16 cellular contexts compared by ENCODE assay signal in genomic region chr19:35585844-35586243, GRCh38. TPM values are rescaled to one million over a fixed set of nuclear protein-coding genes. Genes with fewer than 3 reads are reported as not detected.
DNase-seq lines count a peak whose midpoint lies in the region; FAIRE-seq and TF ChIP-seq lines count a peak whose summit lies in the region.
"Had no signal": no experiment of that assay in that cellular context is flagged by ENCODE, and none has a peak within 500 bp of the region (broad histone marks: within the 10 kb centered on the region; RNA-seq: fewer than 3 reads in every experiment).

Gene PMIS2, plus strand, starts transcription at chr19:35586173. Its CDS starts 87 bp downstream, at chr19:35586260.

- TF ChIP-seq CTCF in MCF 10A (IDR thresholded peaks at IDR 0.05; ENCODE audit: unreplicated experiment) (no peak), breast epithelium (IDR thresholded peaks at IDR 0.05) (no peak), testis (IDR thresholded peaks at IDR 0.05) (no peak), GM10248 (IDR thresholded peaks at IDR 0.05; ENCODE audit: control extremely low read depth, extremely low read depth, low read depth, missing control alignments) (no peak)

- no peak within 1 kb of the TSS for H3K4me3 Mint-ChIP-seq in MCF 10A (ENCODE audit: unreplicated experiment)

- H3K4me1 Mint-ChIP-seq in MCF 10A (ENCODE audit: insufficient read depth, unreplicated experiment), result no peaks in the 10 kb centered on the region

- no peaks in the 10 kb centered on the region for H3K9me3 ChIP-seq in breast epithelium
- H3K9me3 ChIP-seq in testis, result no peaks in the 10 kb centered on the region
- H3K9me3 ChIP-seq: Peyer's patch, psoas muscle had no signal

- peaks cover 27% of the 10 kb centered on the region for H3K27me3 Mint-ChIP-seq in MCF 10A (ENCODE audit: insufficient read depth, unreplicated experiment)

- POLR2A ChIA-PET in MCF 10A (lab: Yijun Ruan, JAX) (no interaction called here), GM10248 (lab: Yijun Ruan, JAX) (no interaction called here)

- H3K9me3 Mint-ChIP-seq in MCF 10A (ENCODE audit: unreplicated experiment), result no peaks in the 10 kb centered on the region

- DNase-seq in MCF 10A (ENCODE audit: unreplicated experiment) (peak; percentile 5), breast epithelium (ENCODE audit: low spot score in 2 of 2) (no peak), NCI-H82 (lab: John Stamatoyannopoulos, UW) (peak; percentile 81), erythroblast (lab: John Stamatoyannopoulos, UW) (peak; percentile 25 to 31), testis (peak; percentile 92), HTR-8/SVneo (ENCODE audit: insufficient read length, low spot score) (no peak), GM10248 (ENCODE audit: extremely low spot score) (no peak), NOMO-1 treated with dmso at 0.1 percent for 144 hours (lab: John Stamatoyannopoulos, UW; ENCODE audit: unreplicated experiment) (no peak)
- DNase-seq: NCI-H146, Peyer's patch, psoas muscle had no signal

- WGBS in testis, 2 donors, result 23 to 31% methylated on average over 16 of the region's 16 CpGs

- H3K36me3 Mint-ChIP-seq in MCF 10A (ENCODE audit: insufficient read depth, unreplicated experiment), result no peaks in the 10 kb centered on the region

- H3K4me3 ChIP-seq in breast epithelium (no peak within 1 kb of the TSS), testis (peak within 1 kb of the TSS in 1 of 2 donors; percentile 23)
- H3K4me3 ChIP-seq: hepatocyte, Peyer's patch, psoas muscle had no signal

- H3K27ac ChIP-seq in breast epithelium, result no peak within 1 kb of the TSS
- no peak within 1 kb of the TSS for H3K27ac ChIP-seq in testis
- H3K27ac ChIP-seq: hepatocyte, Peyer's patch, psoas muscle had no signal

- TF ChIP-seq POLR2A in breast epithelium (IDR thresholded peaks at IDR 0.05), result no peak
- no peak for TF ChIP-seq POLR2A in erythroblast (IDR thresholded peaks at IDR 0.05; ENCODE audit: low read length)
- no peak for TF ChIP-seq POLR2A in testis (IDR thresholded peaks at IDR 0.05)

- H3K4me1 ChIP-seq in breast epithelium, result no peaks in the 10 kb centered on the region
- no peaks in the 10 kb centered on the region for H3K4me1 ChIP-seq in testis
- H3K4me1 ChIP-seq: Peyer's patch, psoas muscle had no signal

- no peak within 1 kb of the TSS for H3K27ac Mint-ChIP-seq in MCF 10A (ENCODE audit: low read depth, unreplicated experiment)

- CTCF ChIA-PET in MCF 10A (lab: Yijun Ruan, JAX), result no interaction called here
- CTCF ChIA-PET in GM10248 (lab: Yijun Ruan, JAX), result interaction anchor here (7.5 kb wide), 1 partner anchor 37 kb away, joined by 49 read pairs; no protein-coding TSS in a partner anchor

- peaks cover 0 to 25% of the 10 kb centered on the region in 2 donors for H3K27me3 ChIP-seq in breast epithelium
- H3K27me3 ChIP-seq in testis, result no peaks in the 10 kb centered on the region
- H3K27me3 ChIP-seq: hepatocyte, Peyer's patch had no signal

- H3K36me3 ChIP-seq in breast epithelium (no peaks in the 10 kb centered on the region), testis (ENCODE audit: low read depth, missing control alignments) (no peaks in the 10 kb centered on the region)
- H3K36me3 ChIP-seq: Peyer's patch had no signal

- no TSS peak for BruUV-seq in MCF 10A (replicated peaks; lab: Mats Ljungman, UMichigan)

- no peak for FAIRE-seq in HTR-8/SVneo (lab: Jason Lieb, UNC)
- FAIRE-seq: endometrium had no signal

- intact Hi-C loops in MCF 10A (cut with micrococcal nuclease) (no loop called here), breast epithelium (cut with DNase I; ENCODE audit: low total_unique reads) (no loop called here), testis (cut with DNase I; ENCODE audit: low total_unique reads) (no loop called here)

RNA-seq across cellular contexts. Expression of gene PMIS2, which starts in this region (rescaled TPM):
- total RNA-seq in MCF 10A (2022) (not detected in 2 replicates), breast epithelium (not detected), testis (under 1 TPM in 1 of 2 donors, not detected in 1; 0.74 TPM)
- 2.0 TPM for polyA plus RNA-seq in testis (ENCODE audit: insufficient read depth, low read depth, low replicate concordance)
- total RNA-seq: aorta, hepatocyte, mesenteric fat pad, Peyer's patch, psoas muscle had no signal
- polyA plus RNA-seq: aorta, hepatocyte, psoas muscle, thymus had no signal

Comparison
In these comparisons a context has a peak if more than half of its experiments do, and no peak if none do; other contexts are left out.
1. Peak in DNase-seq in MCF 10A; RNA of the gene not detected or under 1 TPM.
2. DNase-seq: peak in NCI-H82 (single experiment), erythroblast (2 of 2) and testis (single experiment); none in breast epithelium (0 of 2), HTR-8/SVneo (single experiment), GM10248 (single experiment) and NOMO-1 treated with dmso at 0.1 percent for 144 hours (single experiment).